Comparison of ENCODE assay signal across 1 cellular context in genomic region chr5:10528827-10529226, GRCh38.
TF ChIP-seq lines count a peak whose summit lies in the region.

No MANE protein-coding gene starts in this region.

TF ChIP-seq in H1, 55 proteins besides CTCF, POLR2A, EP300 and RAD21:
- TF ChIP-seq EZH2 (IDR thresholded peaks at IDR 0.05; ENCODE audit: low read depth, low read length, severe bottlenecking) (no peak), TAF1 (IDR thresholded peaks at IDR 0.05; ENCODE audit: low read depth, low read length) (no peak), CHD1 (IDR thresholded peaks at IDR 0.05; ENCODE audit: low read depth, low read length) (no peak), SP4 (IDR thresholded peaks at IDR 0.05; ENCODE audit: low read length) (no peak), KDM5A (IDR thresholded peaks at IDR 0.05; ENCODE audit: low read length) (no peak), BACH1 (IDR thresholded peaks at IDR 0.05; ENCODE audit: low read length) (no peak), SP1 (IDR thresholded peaks at IDR 0.05; ENCODE audit: low read depth, low read length) (no peak), ATF3 (IDR thresholded peaks at IDR 0.05; ENCODE audit: insufficient read depth, low read depth, low read length) (no peak), TBP (IDR thresholded peaks at IDR 0.05; ENCODE audit: low read depth, low read length) (no peak), POU5F1 (IDR thresholded peaks at IDR 0.05; ENCODE audit: low read depth, low read length) (no peak), FOSL1 (IDR thresholded peaks at IDR 0.05; ENCODE audit: insufficient read depth, low read depth, low read length) (no peak), MAFK (IDR thresholded peaks at IDR 0.05; ENCODE audit: low read depth, low read length) (no peak), SIRT6 (IDR thresholded peaks at IDR 0.05; ENCODE audit: low read length) (no peak), CTBP2 (IDR thresholded peaks at IDR 0.05; ENCODE audit: borderline replicate concordance, insufficient read depth, insufficient read length, low read length) (no peak), BCL11A (IDR thresholded peaks at IDR 0.05; ENCODE audit: low read depth in 2 of 2, low read length in 2 of 2) (no peak), EGR1 (IDR thresholded peaks at IDR 0.05; ENCODE audit: borderline replicate concordance, low read depth, low read length) (no peak), SIN3A (conservative IDR thresholded peaks at IDR 0.05 in 1 of 2, IDR thresholded peaks at IDR 0.05 in 1 of 2; ENCODE audit: low read depth in 1 of 2, low read length in 2 of 2) (no peak)
